In the genomic region with DNA sequence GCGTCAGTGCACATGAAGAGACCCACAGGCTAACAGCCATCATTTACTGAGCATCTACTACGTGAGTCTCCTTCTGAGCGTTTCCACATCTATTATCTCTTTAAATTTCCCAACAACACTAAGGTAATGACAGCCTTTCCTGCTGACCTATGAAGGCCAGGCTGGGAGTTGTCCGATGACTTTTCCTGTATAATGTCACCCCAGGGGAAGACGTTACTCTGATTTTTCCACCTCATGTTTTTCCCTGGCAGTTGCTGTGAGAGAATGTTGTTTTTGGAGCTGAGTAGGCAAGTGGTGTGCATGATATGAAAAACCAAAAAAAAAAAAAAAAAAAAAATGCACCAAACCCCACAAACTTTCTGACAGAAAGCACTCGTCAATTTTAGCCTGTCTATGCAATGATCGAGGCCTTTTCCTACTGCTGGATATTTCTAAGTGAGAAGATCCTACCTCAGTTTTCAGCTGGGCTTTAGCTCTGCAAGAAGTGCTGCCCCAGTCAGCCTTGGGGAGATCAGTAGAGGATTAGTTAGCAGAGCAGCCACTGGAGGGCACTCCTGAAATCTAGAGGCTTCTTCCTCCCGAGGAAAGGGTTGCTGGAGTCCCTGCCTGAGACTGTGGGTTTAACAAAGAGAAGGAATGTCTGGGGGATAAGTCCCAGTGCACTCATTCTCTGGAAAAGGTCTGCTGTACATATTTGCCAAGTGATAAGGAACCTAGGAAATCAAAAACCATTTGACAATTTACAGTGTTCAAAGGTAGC, we compare ENCODE assay signal across 8 cellular contexts.
DNase-seq lines count a peak whose midpoint lies in the region; ATAC-seq and TF ChIP-seq lines count a peak whose summit lies in the region.

No MANE protein-coding gene starts in this region.

- intact Hi-C loops in mammary epithelial cell (cut with micrococcal nuclease) (loop anchor here (1.0 to 2.0 kb wide), 5 partner anchors 116 to 516 kb away; no protein-coding TSS in a partner anchor), transverse colon (cut with DNase I; ENCODE audit: low total_unique reads) (no loop called here)

- H3K27me3 ChIP-seq in BJ (ENCODE audit: control insufficient read depth, insufficient read depth, low read length) (no peaks in the 10 kb centered on the region), mammary epithelial cell (ENCODE audit: insufficient read depth, low read length) (no peaks in the 10 kb centered on the region), transverse colon (no peaks in the 10 kb centered on the region)

- TF ChIP-seq EP300 in transverse colon (IDR thresholded peaks at IDR 0.05; ENCODE audit: low read depth), result no peak

- H3K27ac ChIP-seq in mammary epithelial cell (ENCODE audit: insufficient read depth, low read depth, low read length) (no peak overlapping the region), transverse colon (peak overlapping the region; percentile 5 to 51 (median 46))

- TF ChIP-seq CTCF in BJ (IDR thresholded peaks at IDR 0.05; ENCODE audit: insufficient read depth, low read depth, low read length), result peak; percentile 74
- peak; percentile 51 to 80 for TF ChIP-seq CTCF in mammary epithelial cell (conservative IDR thresholded peaks at IDR 0.05 in 1 of 2, IDR thresholded peaks at IDR 0.05 in 1 of 2; ENCODE audit: extremely low read depth in 1 of 2, insufficient read depth in 1 of 2, low read depth in 1 of 2, low read length in 2 of 2)
- peak; percentile 21 to 43 (median 25) for TF ChIP-seq CTCF in transverse colon (IDR thresholded peaks at IDR 0.05)

- no peak overlapping the region for H3K9ac ChIP-seq in mammary epithelial cell (ENCODE audit: insufficient read depth, low read length)

- peak overlapping the region; percentile 47 for H2AFZ ChIP-seq in mammary epithelial cell (ENCODE audit: low read depth, low read length)

- in situ Hi-C loops in mammary epithelial cell (cut with MboI; ENCODE audit: low sequenced_read_pairs in 2 of 2), result loop anchor here (10.0 kb wide), 1 partner anchor 310 kb away; no protein-coding TSS in a partner anchor
- in situ Hi-C loops in transverse colon (cut with MboI; ENCODE audit: low pct_ligation_motif_present in 1 of 4, low pct_unique_long_range_greater_than_20kb in 1 of 4, low sequenced_read_pairs in 3 of 4), result no loop called here

- H3K4me1 ChIP-seq in mammary epithelial cell (ENCODE audit: insufficient read depth, low read length), result peaks cover 8% of the 10 kb centered on the region
- H3K4me1 ChIP-seq in transverse colon, result peaks cover 6 to 31% (median 10%) of the 10 kb centered on the region in 4 donors

- H3K36me3 ChIP-seq in BJ (ENCODE audit: control insufficient read depth, insufficient read depth, low read length) (0 out of 2 replicates have a peak, but pooled peaks cover 1% of the 10 kb centered on the region), mammary epithelial cell (ENCODE audit: insufficient read depth, low read length) (no peaks in the 10 kb centered on the region), transverse colon (no peaks in the 10 kb centered on the region)

- no TSS peak for BruUV-seq in mammary epithelial cell (replicated peaks; lab: Mats Ljungman, UMichigan)

- no peaks in the 10 kb centered on the region for H4K20me1 ChIP-seq in mammary epithelial cell (ENCODE audit: insufficient read depth, low read length)

- TF ChIP-seq POLR2A in GM18505 (IDR thresholded peaks at IDR 0.05; ENCODE audit: borderline replicate concordance, extremely low read depth, insufficient read depth, insufficient read length), result no peak
- TF ChIP-seq POLR2A in transverse colon (IDR thresholded peaks at IDR 0.05), result no peak

- POLR2A ChIA-PET in BJ (lab: Charles Lee), result interaction anchor here (0.6 to 0.9 kb wide), 3 partner anchors 24 to 508 kb away, joined by 3 to 9 read pairs (median 5); no protein-coding TSS in a partner anchor

- no peaks in the 10 kb centered on the region for H3K79me2 ChIP-seq in mammary epithelial cell (ENCODE audit: insufficient read depth, low read length)

- dilution Hi-C loops in mammary epithelial cell (cut with HindIII; ENCODE audit: low sequenced_read_pairs), result no loop called here

- ATAC-seq in GM18505 (IDR thresholded peaks at IDR 0.05; ENCODE audit: unreplicated experiment) (peak; percentile 83), HG03196 (IDR thresholded peaks at IDR 0.05; ENCODE audit: unreplicated experiment) (peak; percentile 67), HG02571 (IDR thresholded peaks at IDR 0.05; ENCODE audit: unreplicated experiment) (no peak)

- H3K9me3 ChIP-seq in mammary epithelial cell (replicated peaks; ENCODE audit: insufficient read depth, low read length) (no peaks in the 10 kb centered on the region), transverse colon (no peaks in the 10 kb centered on the region)

- CTCF ChIA-PET in BJ (lab: Yijun Ruan, JAX), result interaction anchor here (0.6 to 2.4 kb wide), 23 partner anchors 12 to 516 kb away, joined by 3 to 8 read pairs (median 3); no protein-coding TSS in a partner anchor
- CTCF ChIA-PET in mammary epithelial cell (lab: Charles Lee; ENCODE audit: low non-redundant PET), result interaction anchor here (0.6 to 1.4 kb wide), 7 partner anchors 10 to 1454 kb away, joined by 3 to 36 read pairs (median 4); no protein-coding TSS in a partner anchor

- H3K4me2 ChIP-seq in mammary epithelial cell (ENCODE audit: insufficient read depth, low read depth, low read length), result no peak overlapping the region

- WGBS in mammary epithelial cell (ENCODE audit: low coverage, missing lambda C conversion rate), result 48% methylated on average over 8 of the region's 8 CpGs
- 49 to 51% methylated on average over 3 to 8 of the region's 8 CpGs for WGBS in transverse colon (ENCODE audit: low coverage in 1 of 2), 2 donors

- H3K4me3 ChIP-seq in BJ (ENCODE audit: low read depth, low read length), result no peak overlapping the region
- no peak overlapping the region for H3K4me3 ChIP-seq in mammary epithelial cell (replicated peaks in 1 of 3; ENCODE audit: insufficient read depth in 1 of 3, low read depth in 2 of 3, low read length in 3 of 3)
- H3K4me3 ChIP-seq in transverse colon, result no peak overlapping the region

- DNase-seq in BJ (ENCODE audit: low read depth) (no peak), NCI-H526 (lab: John Stamatoyannopoulos, UW) (peak; percentile 7 to 70), mammary epithelial cell (peak; percentile 46), kidney glomerular epithelial cell (lab: John Stamatoyannopoulos, UW) (peak; percentile 81), transverse colon (peak; percentile 55)

Comparison
In these comparisons a context has a peak if more than half of its experiments do, and no peak if none do; other contexts are left out.
1. in situ Hi-C loops: an anchor here in mammary epithelial cell (10.0 kb wide); none called in transverse colon.